In the genomic region with DNA sequence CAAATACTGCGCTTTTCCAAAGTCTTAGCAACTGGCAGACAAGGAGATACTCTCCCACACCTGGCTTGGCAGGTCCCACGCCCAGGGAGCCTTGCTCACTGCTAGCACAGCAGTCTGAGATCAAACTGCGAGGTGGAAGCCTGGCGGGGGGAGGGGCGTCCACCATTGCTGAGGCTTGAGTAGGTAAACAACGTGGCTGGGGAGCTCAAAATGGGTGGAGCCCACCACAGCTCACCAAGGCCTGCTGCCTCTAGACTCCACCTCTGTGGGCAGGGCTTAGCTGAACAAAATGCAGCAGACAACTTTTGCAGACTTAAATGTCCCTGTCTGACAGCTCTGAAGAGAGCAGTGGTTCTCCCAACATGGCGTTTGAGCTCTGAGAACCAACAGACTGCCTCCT, we compare ENCODE assay signal across 22 cellular contexts.
"Had no signal": no experiment of that assay in that cellular context is flagged by ENCODE, and none has a peak within 500 bp of the region (broad histone marks: within the 10 kb centered on the region; RNA-seq: fewer than 3 reads in every experiment).

No MANE protein-coding gene starts in this region.

- DNase-seq: activated CD4-positive, alpha-beta memory T cell treated with anti-CD3 and anti-CD28 coated beads, Interleukin-2, amount 10 ng/mL, durations not matched to agents 7 days and 5 days; activated CD4-positive, alpha-beta T cell treated with anti-CD3 and anti-CD28 coated beads for 48 hours; activated CD4-positive, CD25-positive, alpha-beta regulatory T cell; activated CD8-positive, alpha-beta memory T cell treated with anti-CD3 and anti-CD28 coated beads, Interleukin-2, amount 10 ng/mL, durations not matched to agents 7 days and 5 days; activated naive CD4-positive, alpha-beta T cell treated with Interleukin-2 at 50 U/mL for 16 hours; activated naive CD8-positive, alpha-beta T cell treated with anti-CD3 and anti-CD28 coated beads, Interleukin-2, amount 10 ng/mL, durations not matched to agents 7 days and 5 days; amygdala; body of pancreas; erythroblast; hypothalamus; midbrain; nucleus accumbens; stimulated activated CD4-positive, alpha-beta T cell treated with anti-CD3 and anti-CD28 coated beads, Interleukin-12 subunit alpha, Interleukin-12 subunit beta, amount 100 ng/mL, for 4 hours; stimulated activated CD4-positive, alpha-beta T cell treated with anti-CD3 and anti-CD28 coated beads, Interleukin-1b, Interleukin-23, amount 100 ng/mL, for 48 hours; stimulated activated CD8-positive, alpha-beta memory T cell treated with anti-CD3 and anti-CD28 coated beads, Interleukin-4, amount 100 ng/mL, for 48 hours; stimulated activated naive CD4-positive, alpha-beta T cell treated with Interleukin-2 at 50 U/mL for 16 hours; T-helper 9 cell; uterus had no signal

- H3K9me3 ChIP-seq: body of pancreas, uterus had no signal

- H3K27me3 Mint-ChIP-seq: activated naive CD8-positive, alpha-beta T cell treated with anti-CD3 and anti-CD28 coated beads, Interleukin-2, amount 10 ng/mL, durations not matched to agents 7 days and 5 days; activated T-helper 17 cell treated with anti-CD3 and anti-CD28 coated beads, Interleukin-2, amount 50 U/mL, for 72 hours had no signal

- H3K4me3 Mint-ChIP-seq: activated CD4-positive, alpha-beta memory T cell treated with anti-CD3 and anti-CD28 coated beads, Interleukin-2, amount 10 ng/mL, durations not matched to agents 7 days and 5 days; activated CD8-positive, alpha-beta memory T cell treated with anti-CD3 and anti-CD28 coated beads, Interleukin-2, amount 10 ng/mL, durations not matched to agents 7 days and 5 days; activated naive CD8-positive, alpha-beta T cell treated with anti-CD3 and anti-CD28 coated beads, Interleukin-2, amount 10 ng/mL, durations not matched to agents 7 days and 5 days; activated T-helper 17 cell treated with anti-CD3 and anti-CD28 coated beads, Interleukin-2, amount 50 U/mL, for 72 hours; nephron had no signal

- H3K4me1 Mint-ChIP-seq: activated CD4-positive, alpha-beta memory T cell treated with anti-CD3 and anti-CD28 coated beads, Interleukin-2, amount 10 ng/mL, durations not matched to agents 7 days and 5 days; activated T-helper 17 cell treated with anti-CD3 and anti-CD28 coated beads, Interleukin-2, amount 50 U/mL, for 72 hours; nephron had no signal

- H3K27ac Mint-ChIP-seq: activated CD4-positive, alpha-beta memory T cell treated with anti-CD3 and anti-CD28 coated beads, Interleukin-2, amount 10 ng/mL, durations not matched to agents 7 days and 5 days; activated CD8-positive, alpha-beta memory T cell treated with anti-CD3 and anti-CD28 coated beads, Interleukin-2, amount 10 ng/mL, durations not matched to agents 7 days and 5 days; activated naive CD8-positive, alpha-beta T cell treated with anti-CD3 and anti-CD28 coated beads, Interleukin-2, amount 10 ng/mL, durations not matched to agents 7 days and 5 days; activated T-helper 17 cell treated with anti-CD3 and anti-CD28 coated beads, Interleukin-2, amount 50 U/mL, for 72 hours; nephron had no signal

- H3K36me3 ChIP-seq: left lung, tibial nerve, uterus had no signal

- H3K4me3 ChIP-seq: body of pancreas, left lung, tibial nerve, uterus had no signal

- H3K4me1 ChIP-seq: body of pancreas, left lung, tibial nerve, uterus had no signal

- H3K27ac ChIP-seq: body of pancreas, left lung, tibial nerve, uterus had no signal

- H3K27me3 ChIP-seq: body of pancreas, left lung, tibial nerve, uterus had no signal
